Comparison of ENCODE assay signal across 7 cellular contexts in genomic region chr10:3783721-3784432, GRCh38. TPM values are rescaled to one million over a fixed set of nuclear protein-coding genes. Genes with fewer than 3 reads are reported as not detected.
DNase-seq lines count a peak whose midpoint lies in the region; ATAC-seq and TF ChIP-seq lines count a peak whose summit lies in the region.

No MANE protein-coding gene starts in this region.

- WGBS in urinary bladder, result under 1% methylated on average over 22 of the region's 22 CpGs

- H3K4me1 ChIP-seq in mononuclear cell (ENCODE audit: insufficient read depth, low read length), result peaks cover 45% of the 10 kb centered on the region
- peaks cover 3% of the 10 kb centered on the region for H3K4me1 ChIP-seq in urinary bladder (ENCODE audit: insufficient read depth)

- TF ChIP-seq POLR2A in GM15510 (IDR thresholded peaks at IDR 0.05; ENCODE audit: borderline replicate concordance, extremely low read depth, insufficient read length), result peak; percentile 16

- ATAC-seq in GM21717 (IDR thresholded peaks at IDR 0.05; ENCODE audit: unreplicated experiment), result no peak

- DNase-seq in NCI-H2029 (lab: John Stamatoyannopoulos, UW), result peak; percentile 78
- DNase-seq in activated CD4-positive, alpha-beta T cell treated with anti-CD3 and anti-CD28 coated beads for 48 hours, result peak; percentile 41
- peak; percentile 39 for DNase-seq in epithelial cell of esophagus (ENCODE audit: low read depth)

- H3K4me3 ChIP-seq in epithelial cell of esophagus (ENCODE audit: low read length) (peak overlapping the region; percentile 90), mononuclear cell (ENCODE audit: low read length) (peak overlapping the region; percentile 92), urinary bladder (ENCODE audit: low read depth, low read length) (peak overlapping the region; percentile 95)

- H3K27ac ChIP-seq in urinary bladder (ENCODE audit: low read depth), result peak overlapping the region; percentile 95

- H3K9me3 ChIP-seq in mononuclear cell (ENCODE audit: low read depth, low read length), result no peaks in the 10 kb centered on the region

- H3K36me3 ChIP-seq in urinary bladder (ENCODE audit: insufficient read depth), result peaks cover 4% of the 10 kb centered on the region

- H3K27me3 ChIP-seq in mononuclear cell (ENCODE audit: insufficient read depth, low read length), result no peaks in the 10 kb centered on the region

- no peak for TF ChIP-seq CTCF in epithelial cell of esophagus (IDR thresholded peaks at IDR 0.05; ENCODE audit: insufficient read depth, low read depth, low read length, missing control alignments)

RNA-seq across cellular contexts. Expression of gene KLF6, which starts 1.1 kb away (rescaled TPM):
- total RNA-seq in mononuclear cell (606 TPM), urinary bladder (69.8 TPM)
- polyA plus RNA-seq in urinary bladder, result 137 TPM
